In the genomic region with DNA sequence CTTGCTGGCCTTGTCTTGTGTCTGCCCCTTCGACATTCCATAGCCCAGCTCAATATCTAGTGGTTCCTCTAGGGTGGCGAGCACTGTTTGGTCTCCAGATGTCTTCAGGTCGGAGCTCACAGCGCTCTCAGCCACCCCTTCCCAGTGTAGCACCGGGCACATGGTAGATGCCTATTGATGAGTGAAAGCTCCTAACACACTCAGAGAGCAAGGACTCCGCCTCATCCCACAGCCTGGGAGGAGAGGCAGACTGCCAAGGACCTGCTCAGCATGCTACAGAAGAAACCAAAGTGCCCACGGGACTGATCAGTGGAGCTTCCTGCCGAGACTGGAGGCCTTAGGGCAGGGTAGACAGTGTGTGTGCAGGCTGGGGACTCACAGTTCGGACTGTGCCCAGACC, we compare ENCODE assay signal across 1 cellular context.
TF ChIP-seq lines count a peak whose summit lies in the region.

No MANE protein-coding gene starts in this region.

TF ChIP-seq in HEK293, 187 proteins besides CTCF, POLR2A, EP300 and RAD21 (continued from another document):
- TF ChIP-seq, protein P1, sequence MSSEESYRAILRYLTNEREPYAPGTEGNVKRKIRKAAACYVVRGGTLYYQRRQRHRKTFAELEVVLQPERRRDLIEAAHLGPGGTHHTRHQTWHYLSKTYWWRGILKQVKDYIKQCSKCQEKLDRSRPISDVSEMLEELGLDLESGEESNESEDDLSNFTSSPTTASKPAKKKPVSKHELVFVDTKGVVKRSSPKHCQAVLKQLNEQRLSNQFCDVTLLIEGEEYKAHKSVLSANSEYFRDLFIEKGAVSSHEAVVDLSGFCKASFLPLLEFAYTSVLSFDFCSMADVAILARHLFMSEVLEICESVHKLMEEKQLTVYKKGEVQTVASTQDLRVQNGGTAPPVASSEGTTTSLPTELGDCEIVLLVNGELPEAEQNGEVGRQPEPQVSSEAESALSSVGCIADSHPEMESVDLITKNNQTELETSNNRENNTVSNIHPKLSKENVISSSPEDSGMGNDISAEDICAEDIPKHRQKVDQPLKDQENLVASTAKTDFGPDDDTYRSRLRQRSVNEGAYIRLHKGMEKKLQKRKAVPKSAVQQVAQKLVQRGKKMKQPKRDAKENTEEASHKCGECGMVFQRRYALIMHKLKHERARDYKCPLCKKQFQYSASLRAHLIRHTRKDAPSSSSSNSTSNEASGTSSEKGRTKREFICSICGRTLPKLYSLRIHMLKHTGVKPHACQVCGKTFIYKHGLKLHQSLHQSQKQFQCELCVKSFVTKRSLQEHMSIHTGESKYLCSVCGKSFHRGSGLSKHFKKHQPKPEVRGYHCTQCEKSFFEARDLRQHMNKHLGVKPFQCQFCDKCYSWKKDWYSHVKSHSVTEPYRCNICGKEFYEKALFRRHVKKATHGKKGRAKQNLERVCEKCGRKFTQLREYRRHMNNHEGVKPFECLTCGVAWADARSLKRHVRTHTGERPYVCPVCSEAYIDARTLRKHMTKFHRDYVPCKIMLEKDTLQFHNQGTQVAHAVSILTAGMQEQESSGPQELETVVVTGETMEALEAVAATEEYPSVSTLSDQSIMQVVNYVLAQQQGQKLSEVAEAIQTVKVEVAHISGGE (tag by site-specific recombination; conservative IDR thresholded peaks at IDR 0.05; ENCODE audit: low read depth) = no peak
- TF ChIP-seq ZNF292 (tag by site-specific recombination; IDR thresholded peaks at IDR 0.05; ENCODE audit: borderline replicate concordance, low read depth) = no peak
TF ChIP-seq in HEK293: peak in this region for 4.
